Comparison of ENCODE assay signal across 18 cellular contexts in genomic region chr9:26243298-26243697, GRCh38.
DNase-seq lines count a peak whose midpoint lies in the region; ATAC-seq, FAIRE-seq and TF ChIP-seq lines count a peak whose summit lies in the region.
"Had no signal": no experiment of that assay in that cellular context is flagged by ENCODE, and none has a peak within 500 bp of the region (broad histone marks: within the 10 kb centered on the region; RNA-seq: fewer than 3 reads in every experiment).

No MANE protein-coding gene starts in this region.

- H3K4me3 ChIP-seq in A549 (no peak overlapping the region), Karpas-422 (ENCODE audit: low read length) (no peak overlapping the region), osteoblast (ENCODE audit: insufficient read depth, low read length) (no peak overlapping the region), aorta (ENCODE audit: low read length in 2 of 2) (no peak overlapping the region)
- H3K4me3 ChIP-seq: BLaER1, GM12878 had no signal

- 22% methylated on average over 3 of the region's 3 CpGs for WGBS in A549 (ENCODE audit: missing lambda C conversion rate)
- WGBS in aorta, 2 donors = 64 to 76% methylated on average over 3 of the region's 3 CpGs

- no peak for TF ChIP-seq POLR2A in A549 (IDR thresholded peaks at IDR 0.05; ENCODE audit: low read length)

- H3K9ac ChIP-seq in Karpas-422 (ENCODE audit: low read length) = no peak overlapping the region
- H3K9ac ChIP-seq: BLaER1 had no signal

- H3K36me3 ChIP-seq in Karpas-422 (ENCODE audit: insufficient read depth, low read length) = no peaks in the 10 kb centered on the region
- no peaks in the 10 kb centered on the region for H3K36me3 ChIP-seq in osteoblast (ENCODE audit: insufficient read depth, low read length)
- H3K36me3 ChIP-seq in aorta (ENCODE audit: control insufficient read depth in 1 of 2, insufficient read depth in 2 of 2, low read length in 1 of 2) = no peaks in the 10 kb centered on the region
- H3K36me3 ChIP-seq: BLaER1 had no signal

- intact Hi-C loops in aorta (cut with DNase I) = no loop called here
- intact Hi-C loops in activated naive CD4-positive, alpha-beta T cell treated with anti-CD3 and anti-CD28 coated beads for 36 hours (cut with micrococcal nuclease) = no loop called here

- no peaks in the 10 kb centered on the region for H3K4me1 Mint-ChIP-seq in activated naive CD4-positive, alpha-beta T cell treated with anti-CD3 and anti-CD28 coated beads for 36 hours (ENCODE audit: low read depth)
- no peaks in the 10 kb centered on the region for H3K4me1 Mint-ChIP-seq in WTC11
- H3K4me1 Mint-ChIP-seq: CD4-positive, alpha-beta memory T cell had no signal

- H3K9me2 ChIP-seq in Karpas-422 (replicated peaks; ENCODE audit: insufficient read depth, low read length) = no peaks in the 10 kb centered on the region

- POLR2A ChIA-PET in A549 (lab: Yijun Ruan, JAX) (no interaction called here), WTC11 (lab: Charles Lee) (no interaction called here)

- H3K9me3 ChIP-seq in A549 (peaks cover 9% of the 10 kb centered on the region; the same call in 1 of the 3 replicates), Karpas-422 (ENCODE audit: low read length) (no peaks in the 10 kb centered on the region), osteoblast (ENCODE audit: low read depth, low read length) (no peaks in the 10 kb centered on the region), aorta (ENCODE audit: control insufficient read depth, low read length) (no peaks in the 10 kb centered on the region)
- H3K9me3 ChIP-seq: BLaER1 had no signal

- H3K27ac ChIP-seq in A549 = peak overlapping the region; percentile 58 to 83
- no peak overlapping the region for H3K27ac ChIP-seq in Karpas-422 (ENCODE audit: low read length)
- H3K27ac ChIP-seq in osteoblast (ENCODE audit: low read depth, low read length) = peak overlapping the region; percentile 49
- no peak overlapping the region for H3K27ac ChIP-seq in aorta (ENCODE audit: low read depth in 1 of 2, low read length in 2 of 2)
- H3K27ac ChIP-seq: BLaER1 had no signal

- FAIRE-seq in A549 (lab: Jason Lieb, UNC) = no peak
- FAIRE-seq: A204.1, GM12878, H1 had no signal

- H2AFZ ChIP-seq in Karpas-422 (ENCODE audit: low read length) = no peak overlapping the region
- H2AFZ ChIP-seq in osteoblast (ENCODE audit: low read length) = no peak overlapping the region

- H3K9me3 Mint-ChIP-seq in activated naive CD4-positive, alpha-beta T cell treated with anti-CD3 and anti-CD28 coated beads for 36 hours = no peaks in the 10 kb centered on the region
- H3K9me3 Mint-ChIP-seq in WTC11 = peaks cover 2% of the 10 kb centered on the region

- CTCF ChIA-PET in A549 (lab: Yijun Ruan, JAX) = no interaction called here
- CTCF ChIA-PET in activated naive CD4-positive, alpha-beta T cell treated with anti-CD3 and anti-CD28 coated beads for 36 hours (lab: Charles Lee) = no interaction called here
- CTCF ChIA-PET in WTC11 (lab: Charles Lee) = no interaction called here

- TF ChIP-seq CTCF in A549 (IDR thresholded peaks at IDR 0.05) = no peak
- TF ChIP-seq CTCF in osteoblast (IDR thresholded peaks at IDR 0.05; ENCODE audit: extremely low read depth, low read depth, low read length) = no peak
- TF ChIP-seq CTCF in WTC11 (IDR thresholded peaks at IDR 0.05) = no peak

- H3K4me1 ChIP-seq in A549 (peaks cover 16% of the 10 kb centered on the region), Karpas-422 (ENCODE audit: low read length) (no peaks in the 10 kb centered on the region), osteoblast (ENCODE audit: insufficient read depth, low read length) (no peaks in the 10 kb centered on the region), aorta (ENCODE audit: control insufficient read depth in 1 of 2, insufficient read depth in 2 of 2, low read length in 2 of 2) (no peaks in the 10 kb centered on the region)
- H3K4me1 ChIP-seq: BLaER1 had no signal

- H3K27me3 Mint-ChIP-seq in activated naive CD4-positive, alpha-beta T cell treated with anti-CD3 and anti-CD28 coated beads for 36 hours (ENCODE audit: low read depth) = no peaks in the 10 kb centered on the region
- no peaks in the 10 kb centered on the region for H3K27me3 Mint-ChIP-seq in WTC11 (ENCODE audit: low read depth)
- H3K27me3 Mint-ChIP-seq: CD4-positive, alpha-beta memory T cell had no signal

- ATAC-seq in A549 (peak; percentile 62 to 68; a peak in 4 of 6 replicates), aorta (ENCODE audit: low FRiP score) (no peak), WTC11 (no peak)
- ATAC-seq: GM12878 had no signal

- no peaks in the 10 kb centered on the region for H3K27me3 ChIP-seq in Karpas-422 (ENCODE audit: low read length)
- no peaks in the 10 kb centered on the region for H3K27me3 ChIP-seq in osteoblast (ENCODE audit: insufficient read depth, low read length)
- H3K27me3 ChIP-seq in aorta (ENCODE audit: control insufficient read depth in 1 of 2, insufficient read depth in 2 of 2, low read length in 1 of 2) = no peaks in the 10 kb centered on the region
- H3K27me3 ChIP-seq: BLaER1 had no signal

- H3K4me2 ChIP-seq in A549 (peak overlapping the region; percentile 45), Karpas-422 (ENCODE audit: low read depth, low read length, poor library complexity, severe bottlenecking) (no peak overlapping the region), osteoblast (ENCODE audit: insufficient read depth, low read length) (no peak overlapping the region)
- H3K4me2 ChIP-seq: BLaER1 had no signal

- H4K20me1 ChIP-seq in Karpas-422 (ENCODE audit: insufficient read depth, low read depth, low read length) (no peaks in the 10 kb centered on the region), osteoblast (ENCODE audit: insufficient read depth, low read length) (no peaks in the 10 kb centered on the region)
- H4K20me1 ChIP-seq: BLaER1 had no signal

- DNase-seq in A549 (ENCODE audit: low read depth in 1 of 2, low spot score in 1 of 2) = peak in 1 of 2 experiments; percentile 43
- peak; percentile 5 for DNase-seq in Karpas-422
- peak; percentile 2 for DNase-seq in brain pericyte (ENCODE audit: low read depth, low spot score)
- DNase-seq in osteoblast (ENCODE audit: insufficient read length, low spot score, missing footprints) = no peak
- no peak for DNase-seq in aorta
- DNase-seq in activated CD4-positive, alpha-beta T cell treated with anti-CD3 and anti-CD28 coated beads, Interleukin-2, amount 50 U/mL, for 1 hour = no peak
- DNase-seq in activated naive CD4-positive, alpha-beta T cell treated with anti-CD3 and anti-CD28 coated beads for 36 hours = no peak
- DNase-seq in WTC11 (ENCODE audit: low spot score) = no peak
- DNase-seq: CD4-positive, alpha-beta memory T cell; KBM-7; NCI-H1694 treated with DMSO at 0.1 percent for 48 hours; NCI-H510A; NCI-H748 treated with DMSO at 0.1 percent for 48 hours; NK-92 treated with Interleukin-12 subunit alpha and Interleukin-12 subunit beta, amount 100 ng/mL, for 24 hours had no signal

- no peak overlapping the region for H3K4me3 Mint-ChIP-seq in activated naive CD4-positive, alpha-beta T cell treated with anti-CD3 and anti-CD28 coated beads for 36 hours
- no peak overlapping the region for H3K4me3 Mint-ChIP-seq in WTC11
- H3K4me3 Mint-ChIP-seq: CD4-positive, alpha-beta memory T cell had no signal

- no peak for TF ChIP-seq RAD21 in A549 (conservative IDR thresholded peaks at IDR 0.05 in 1 of 2, IDR thresholded peaks at IDR 0.05 in 1 of 2)

- H3K27ac Mint-ChIP-seq in activated naive CD4-positive, alpha-beta T cell treated with anti-CD3 and anti-CD28 coated beads for 36 hours = no peak overlapping the region
- no peak overlapping the region for H3K27ac Mint-ChIP-seq in WTC11
- H3K27ac Mint-ChIP-seq: CD4-positive, alpha-beta memory T cell had no signal

- no peak for TF ChIP-seq EP300 in A549 (IDR thresholded peaks at IDR 0.05)

- no peaks in the 10 kb centered on the region for H3K36me3 Mint-ChIP-seq in activated naive CD4-positive, alpha-beta T cell treated with anti-CD3 and anti-CD28 coated beads for 36 hours (ENCODE audit: low read depth)
- H3K36me3 Mint-ChIP-seq in WTC11 = no peaks in the 10 kb centered on the region
- H3K36me3 Mint-ChIP-seq: CD4-positive, alpha-beta memory T cell had no signal

- no peaks in the 10 kb centered on the region for H3K79me2 ChIP-seq in Karpas-422 (ENCODE audit: low read length)
- no peaks in the 10 kb centered on the region for H3K79me2 ChIP-seq in osteoblast (ENCODE audit: insufficient read depth, low read length)

TF ChIP-seq in A549, 52 proteins besides CTCF, POLR2A, EP300 and RAD21:
- TF ChIP-seq NPAS2 (CRISPR knock-in tag; IDR thresholded peaks at IDR 0.05; ENCODE audit: borderline replicate concordance) = no peak
- no peak for TF ChIP-seq ESRRA (IDR thresholded peaks at IDR 0.05; ENCODE audit: borderline replicate concordance, low read length)
- no peak for TF ChIP-seq HOXB13 (CRISPR knock-in tag; IDR thresholded peaks at IDR 0.05; ENCODE audit: low read depth)

TF ChIP-seq in WTC11, 78 proteins besides CTCF, POLR2A, EP300 and RAD21:
- no peak for TF ChIP-seq FOXP1 (CRISPR knock-in tag; IDR thresholded peaks at IDR 0.05; ENCODE audit: borderline replicate concordance)

Comparison
In these comparisons a context has a peak if more than half of its experiments do, and no peak if none do; other contexts are left out.
1. ATAC-seq: peak in A549 (2 of 2); none in aorta (single experiment) and WTC11 (single experiment).
2. DNase-seq: peak in Karpas-422 (single experiment) and brain pericyte (single experiment); none in osteoblast (single experiment), aorta (0 of 2), activated CD4-positive, alpha-beta T cell treated with anti-CD3 and anti-CD28 coated beads, Interleukin-2, amount 50 U/mL, for 1 hour (single experiment), activated naive CD4-positive, alpha-beta T cell treated with anti-CD3 and anti-CD28 coated beads for 36 hours (single experiment) and WTC11 (single experiment).
3. H3K27ac ChIP-seq: peak in A549 (2 of 2) and osteoblast (single experiment); none in Karpas-422 (single experiment) and aorta (0 of 2).